9 cellular contexts compared by ENCODE assay signal in genomic region chr21:14602418-14602987, GRCh38. TPM values are rescaled to one million over a fixed set of nuclear protein-coding genes. Genes with fewer than 3 reads are reported as not detected.
DNase-seq lines count a peak whose midpoint lies in the region; TF ChIP-seq lines count a peak whose summit lies in the region.
"Had no signal": no experiment of that assay in that cellular context is flagged by ENCODE, and none has a peak within 500 bp of the region (broad histone marks: within the 10 kb centered on the region; RNA-seq: fewer than 3 reads in every experiment).

No MANE protein-coding gene starts in this region.

- H3K27me3 Mint-ChIP-seq in Calu3 (ENCODE audit: unreplicated experiment): no peaks in the 10 kb centered on the region

- H3K4me1 ChIP-seq in effector memory CD4-positive, alpha-beta T cell (ENCODE audit: control insufficient read depth, insufficient read depth, low read length, poor library complexity, severe bottlenecking): peaks cover 8% of the 10 kb centered on the region

- no peaks in the 10 kb centered on the region for H3K9me3 ChIP-seq in effector memory CD4-positive, alpha-beta T cell (ENCODE audit: control insufficient read depth, low read length)

- CTCF ChIA-PET in Calu3 (lab: Charles Lee): interaction anchor here (1.1 kb wide), 1 partner anchor 70 kb away, joined by 6 read pairs; no protein-coding TSS in a partner anchor

- H3K27me3 ChIP-seq in effector memory CD4-positive, alpha-beta T cell (replicated peaks; ENCODE audit: control insufficient read depth, insufficient read depth, low read length, poor library complexity, severe bottlenecking): no peaks in the 10 kb centered on the region

- TF ChIP-seq CTCF in Calu3 (IDR thresholded peaks at IDR 0.05; ENCODE audit: unreplicated experiment) (no peak), GM20000 (IDR thresholded peaks at IDR 0.05; ENCODE audit: extremely low read depth, missing control alignments) (no peak), GM13976 (IDR thresholded peaks at IDR 0.05; ENCODE audit: borderline replicate concordance, control extremely low read depth, extremely low read depth, insufficient read depth, missing control alignments) (no peak)

- BruUV-seq in Calu3 (replicated peaks; lab: Mats Ljungman, UMichigan): no TSS peak

- DNase-seq in Calu3: no peak
- DNase-seq in GM20000 (ENCODE audit: low spot score): peak; percentile 24
- DNase-seq in HPDE6-E6E7 (ENCODE audit: extremely low spot score): peak; percentile 9
- DNase-seq in effector memory CD4-positive, alpha-beta T cell: no peak
- DNase-seq in GM13976 (ENCODE audit: low spot score): no peak
- DNase-seq in inferior parietal cortex (ENCODE audit: extremely low spot score): no peak
- no peak for DNase-seq in effector CD4-positive, alpha-beta T cell
- no peak for DNase-seq in kidney glomerular epithelial cell (lab: John Stamatoyannopoulos, UW)
- DNase-seq: activated CD4-positive, alpha-beta T cell treated with anti-CD3 and anti-CD28 coated beads for 48 hours had no signal

- no peak overlapping the region for H3K27ac ChIP-seq in effector memory CD4-positive, alpha-beta T cell (ENCODE audit: insufficient read depth, low read length, poor library complexity, severe bottlenecking)

- H3K36me3 Mint-ChIP-seq in Calu3 (ENCODE audit: insufficient read depth, unreplicated experiment): no peaks in the 10 kb centered on the region

- H3K4me3 ChIP-seq in effector memory CD4-positive, alpha-beta T cell (ENCODE audit: insufficient read depth, low read depth, low read length, poor library complexity, severe bottlenecking): peak overlapping the region; percentile 15

- H3K27ac Mint-ChIP-seq in Calu3 (ENCODE audit: unreplicated experiment): no peak overlapping the region

- intact Hi-C loops in Calu3 (cut with micrococcal nuclease; ENCODE audit: unreplicated experiment): loop anchor here (10.0 kb wide), 1 partner anchor 128 kb away; no protein-coding TSS in a partner anchor

- peaks cover 14% of the 10 kb centered on the region for H3K4me1 Mint-ChIP-seq in Calu3 (ENCODE audit: low read depth, unreplicated experiment)

- H3K36me3 ChIP-seq in effector memory CD4-positive, alpha-beta T cell (ENCODE audit: control insufficient read depth, insufficient read depth, low read length): no peaks in the 10 kb centered on the region

- no peaks in the 10 kb centered on the region for H3K9me3 Mint-ChIP-seq in Calu3 (ENCODE audit: low read depth, unreplicated experiment)

- H3K4me3 Mint-ChIP-seq in Calu3 (ENCODE audit: low read depth, unreplicated experiment): peak overlapping the region; percentile 29

- in situ Hi-C loops in GM13976 (cut with MboI; ENCODE audit: low sequenced_read_pairs, unreplicated experiment): no loop called here

RNA-seq across cellular contexts. Expression of gene SAMSN1, which starts 56.4 kb away (rescaled TPM):
- 0.93 and 1.5 TPM in 2 replicates for total RNA-seq in Calu3 (2022)

Comparison
In these comparisons a context has a peak if more than half of its experiments do, and no peak if none do; other contexts are left out.
1. DNase-seq: peak in GM20000 (single experiment) and HPDE6-E6E7 (single experiment); none in Calu3 (single experiment), effector memory CD4-positive, alpha-beta T cell (0 of 3), GM13976 (single experiment), inferior parietal cortex (single experiment), effector CD4-positive, alpha-beta T cell (single experiment) and kidney glomerular epithelial cell (single experiment).